In the genomic region with DNA sequence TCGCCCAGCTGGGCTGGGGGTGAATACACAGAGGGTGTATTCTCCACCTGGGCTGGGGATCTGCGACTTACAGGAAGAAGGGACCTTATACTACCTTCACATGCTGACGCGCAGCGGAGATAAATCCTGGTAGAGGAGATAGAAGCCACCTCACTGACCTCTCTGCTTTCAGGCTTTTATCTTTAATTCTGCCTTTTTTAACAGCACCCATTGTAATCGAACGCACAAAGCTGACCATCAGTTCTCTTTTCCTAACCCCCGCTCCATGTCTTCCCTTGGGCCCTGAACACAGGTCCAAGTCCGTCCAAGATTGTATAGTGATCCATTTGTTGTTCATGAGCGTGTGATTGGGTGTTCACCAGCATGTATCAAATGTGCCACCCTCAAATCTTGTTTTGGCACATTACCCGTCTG, we compare ENCODE assay signal across 8 cellular contexts.
DNase-seq lines count a peak whose midpoint lies in the region; ATAC-seq and TF ChIP-seq lines count a peak whose summit lies in the region.

No MANE protein-coding gene starts in this region.

- peak overlapping the region in 6 of 10 experiments; percentile 24 to 89 (median 66); a peak in 10 of 20 replicates for H3K4me3 ChIP-seq in BLaER1 treated with 17β-estradiol and CSF1 and Interleukin-3, amounts not matched to agents 10 nM and 100 nM
- H3K4me3 ChIP-seq in OCI-LY3 (ENCODE audit: low read length) (peak overlapping the region; percentile 97), neuron (ENCODE audit: low read length) (peak overlapping the region; percentile 8)
- H3K4me3 ChIP-seq in effector memory CD4-positive, alpha-beta T cell (ENCODE audit: insufficient read depth, low read depth, low read length, poor library complexity, severe bottlenecking): peak overlapping the region; percentile 77

- DNase-seq in effector memory CD4-positive, alpha-beta T cell: no peak
- DNase-seq in NCI-H2029 treated with DMSO at 0.1 percent for 48 hours (lab: John Stamatoyannopoulos, UW) (no peak), HK-2 (ENCODE audit: unreplicated experiment) (no peak)

- peak overlapping the region; percentile 52 to 99 (median 72); a peak in 18 of 22 replicates for H3K9ac ChIP-seq in BLaER1 treated with 17β-estradiol and CSF1 and Interleukin-3, amounts not matched to agents 10 nM and 100 nM
- peak overlapping the region; percentile 41; the same call in 1 of the 2 replicates for H3K9ac ChIP-seq in OCI-LY3 (ENCODE audit: low read length)

- H4K20me1 ChIP-seq in BLaER1 treated with 17β-estradiol and CSF1 and Interleukin-3, amounts not matched to agents 10 nM and 100 nM: peaks cover 0 to 22% (median 16%) of the 10 kb centered on the region in 11 experiments; a peak in 11 of 22 replicates
- H4K20me1 ChIP-seq in OCI-LY3 (ENCODE audit: insufficient read depth, low read length): no peaks in the 10 kb centered on the region

- peaks cover 0 to 6% (median 0%) of the 10 kb centered on the region in 11 experiments; a peak in 3 of 22 replicates for H3K9me3 ChIP-seq in BLaER1 treated with 17β-estradiol and CSF1 and Interleukin-3, amounts not matched to agents 10 nM and 100 nM (replicated peaks in 1 of 11)
- H3K9me3 ChIP-seq in OCI-LY3 (ENCODE audit: insufficient read depth, low read length): no peaks in the 10 kb centered on the region
- H3K9me3 ChIP-seq in effector memory CD4-positive, alpha-beta T cell (ENCODE audit: control insufficient read depth, low read length): no peaks in the 10 kb centered on the region
- no peaks in the 10 kb centered on the region for H3K9me3 ChIP-seq in neuron (ENCODE audit: low read length)

- ATAC-seq in GM21576 (IDR thresholded peaks at IDR 0.05; ENCODE audit: unreplicated experiment) (no peak), HG02610 (IDR thresholded peaks at IDR 0.05; ENCODE audit: unreplicated experiment) (no peak)

- H3K79me2 ChIP-seq in OCI-LY3 (ENCODE audit: low read length): peaks cover 39% of the 10 kb centered on the region

- TF ChIP-seq CTCF in OCI-LY3 (IDR thresholded peaks at IDR 0.05; ENCODE audit: low read depth, low read length): no peak

- peak overlapping the region; percentile 45 to 92 (median 67) for H3K4me2 ChIP-seq in BLaER1 treated with 17β-estradiol and CSF1 and Interleukin-3, amounts not matched to agents 10 nM and 100 nM
- H3K4me2 ChIP-seq in OCI-LY3 (ENCODE audit: low read length): peak overlapping the region; percentile 90

- H3K27ac ChIP-seq in BLaER1 treated with 17β-estradiol and CSF1 and Interleukin-3, amounts not matched to agents 10 nM and 100 nM: peak overlapping the region; percentile 56 to 99 (median 95); a peak in 21 of 22 replicates
- peak overlapping the region; percentile 40 for H3K27ac ChIP-seq in OCI-LY3 (ENCODE audit: low read length)
- H3K27ac ChIP-seq in effector memory CD4-positive, alpha-beta T cell (ENCODE audit: insufficient read depth, low read length, poor library complexity, severe bottlenecking): peak overlapping the region; percentile 59

- H2AFZ ChIP-seq in OCI-LY3 (ENCODE audit: low read depth, low read length) (no peak overlapping the region), neuron (ENCODE audit: low read depth, low read length) (no peak overlapping the region)

- no peaks in the 10 kb centered on the region for H3K27me3 ChIP-seq in BLaER1 treated with 17β-estradiol and CSF1 and Interleukin-3, amounts not matched to agents 10 nM and 100 nM
- H3K27me3 ChIP-seq in OCI-LY3 (ENCODE audit: low read depth, low read length): no peaks in the 10 kb centered on the region
- no peaks in the 10 kb centered on the region for H3K27me3 ChIP-seq in effector memory CD4-positive, alpha-beta T cell (replicated peaks; ENCODE audit: control insufficient read depth, insufficient read depth, low read length, poor library complexity, severe bottlenecking)
- no peaks in the 10 kb centered on the region for H3K27me3 ChIP-seq in neuron (ENCODE audit: insufficient read depth, low read length)

- peaks cover 23 to 45% (median 36%) of the 10 kb centered on the region in 10 experiments for H3K4me1 ChIP-seq in BLaER1 treated with 17β-estradiol and CSF1 and Interleukin-3, amounts not matched to agents 10 nM and 100 nM
- H3K4me1 ChIP-seq in OCI-LY3 (ENCODE audit: low read length) (peaks cover 20% of the 10 kb centered on the region), neuron (ENCODE audit: insufficient read depth, low read length) (peaks cover 19% of the 10 kb centered on the region)
- H3K4me1 ChIP-seq in effector memory CD4-positive, alpha-beta T cell (ENCODE audit: control insufficient read depth, insufficient read depth, low read length, poor library complexity, severe bottlenecking): peaks cover 17% of the 10 kb centered on the region

- H3K36me3 ChIP-seq in BLaER1 treated with 17β-estradiol and CSF1 and Interleukin-3, amounts not matched to agents 10 nM and 100 nM: peaks cover 14 to 68% (median 34%) of the 10 kb centered on the region in 11 experiments
- H3K36me3 ChIP-seq in OCI-LY3 (replicated peaks; ENCODE audit: low read depth, low read length) (peaks cover 11% of the 10 kb centered on the region), neuron (ENCODE audit: insufficient read depth, low read length) (peaks cover 18% of the 10 kb centered on the region)
- H3K36me3 ChIP-seq in effector memory CD4-positive, alpha-beta T cell (ENCODE audit: control insufficient read depth, insufficient read depth, low read length): peaks cover 13% of the 10 kb centered on the region

Comparison
In these comparisons a context has a peak if more than half of its experiments do, and no peak if none do; other contexts are left out.
1. H3K27ac ChIP-seq: peak in every context shown above with its lines; median percentile 95 in BLaER1 treated with 17β-estradiol and CSF1 and Interleukin-3, amounts not matched to agents 10 nM and 100 nM; 59 in effector memory CD4-positive, alpha-beta T cell; 40 in OCI-LY3.
2. H3K4me3 ChIP-seq: peak in every context shown above with its lines; median percentile 97 in OCI-LY3; 77 in effector memory CD4-positive, alpha-beta T cell; 66 in BLaER1 treated with 17β-estradiol and CSF1 and Interleukin-3, amounts not matched to agents 10 nM and 100 nM; 8 in neuron.